ENCODE assay signal across 1 cellular context in the genomic region with DNA sequence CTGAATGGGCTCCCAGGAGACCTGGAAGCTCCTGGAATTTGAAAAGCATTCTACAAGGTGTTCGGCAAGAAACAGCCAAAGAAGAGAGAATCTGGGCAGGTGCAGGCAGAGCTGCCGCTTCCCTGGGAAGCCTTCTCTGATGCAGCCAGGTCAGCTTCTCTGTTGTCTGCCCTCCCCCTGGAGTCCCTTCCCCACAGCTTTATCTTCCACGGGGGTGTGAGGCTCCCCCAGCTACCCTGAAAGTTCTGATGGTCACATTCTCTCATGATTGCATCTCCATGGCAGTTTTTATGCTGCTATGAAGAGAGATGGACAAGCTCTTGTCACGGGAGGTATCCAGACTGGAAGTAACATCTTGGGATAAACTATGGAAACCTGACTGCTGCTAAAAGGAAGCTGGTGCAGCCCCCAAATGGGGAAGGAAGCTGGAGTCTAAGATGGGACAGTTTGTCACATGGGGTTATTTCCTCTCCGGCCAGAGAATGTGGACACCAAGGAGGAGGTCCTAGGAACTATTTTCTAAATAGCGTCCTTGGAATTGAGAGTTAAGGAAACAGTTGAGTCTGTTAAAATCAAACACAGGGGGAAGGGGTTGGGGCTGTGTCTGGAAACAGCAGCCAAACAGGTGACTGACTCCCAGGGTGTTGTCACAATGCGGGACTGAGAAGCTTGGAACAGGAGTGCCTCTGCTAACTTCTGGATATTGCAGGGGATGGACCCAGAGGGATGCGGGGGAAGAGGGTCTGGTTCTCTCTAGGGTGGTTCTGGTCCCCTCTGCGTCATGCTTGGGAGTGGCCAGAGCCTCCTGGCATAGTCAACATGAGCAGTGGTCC.
TF ChIP-seq lines count a peak whose summit lies in the region.

No MANE protein-coding gene starts in this region.

TF ChIP-seq in GM23338, 12 proteins besides CTCF, POLR2A, EP300 and RAD21 (continued from another document):
- no peak for TF ChIP-seq ZNF462 (CRISPR knock-in tag; IDR thresholded peaks at IDR 0.05)
- TF ChIP-seq POLR2AphosphoS5 (IDR thresholded peaks at IDR 0.05; ENCODE audit: low read depth): no peak
- TF ChIP-seq REST (IDR thresholded peaks at IDR 0.05; ENCODE audit: unreplicated experiment): no peak
- TF ChIP-seq, protein P1, sequence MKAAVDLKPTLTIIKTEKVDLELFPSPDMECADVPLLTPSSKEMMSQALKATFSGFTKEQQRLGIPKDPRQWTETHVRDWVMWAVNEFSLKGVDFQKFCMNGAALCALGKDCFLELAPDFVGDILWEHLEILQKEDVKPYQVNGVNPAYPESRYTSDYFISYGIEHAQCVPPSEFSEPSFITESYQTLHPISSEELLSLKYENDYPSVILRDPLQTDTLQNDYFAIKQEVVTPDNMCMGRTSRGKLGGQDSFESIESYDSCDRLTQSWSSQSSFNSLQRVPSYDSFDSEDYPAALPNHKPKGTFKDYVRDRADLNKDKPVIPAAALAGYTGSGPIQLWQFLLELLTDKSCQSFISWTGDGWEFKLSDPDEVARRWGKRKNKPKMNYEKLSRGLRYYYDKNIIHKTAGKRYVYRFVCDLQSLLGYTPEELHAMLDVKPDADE (IDR thresholded peaks at IDR 0.05): no peak
